ENCODE assay signal across 24 cellular contexts in genomic region chr10:21238044-21238443, GRCh38.
"Had no signal": no experiment of that assay in that cellular context is flagged by ENCODE, and none has a peak within 500 bp of the region (broad histone marks: within the 10 kb centered on the region; RNA-seq: fewer than 3 reads in every experiment).

No MANE protein-coding gene starts in this region.

- H3K4me3 ChIP-seq: breast epithelium, colonic mucosa, esophagus squamous epithelium, gastrocnemius medialis, ovary, psoas muscle, stomach, suprapubic skin, tibial nerve had no signal

- DNase-seq: activated CD4-positive, alpha-beta memory T cell treated with anti-CD3 and anti-CD28 coated beads, Interleukin-2, amount 10 ng/mL, durations not matched to agents 7 days and 5 days; activated CD4-positive, alpha-beta T cell treated with anti-CD3 and anti-CD28 coated beads for 48 hours; activated CD4-positive, CD25-positive, alpha-beta regulatory T cell; activated effector memory CD4-positive, alpha-beta T cell treated with Interleukin-2 at 50 U/mL for 16 hours; activated naive CD4-positive, alpha-beta T cell treated with anti-CD3 and anti-CD28 coated beads for 36 hours; activated naive CD8-positive, alpha-beta T cell treated with anti-CD3 and anti-CD28 coated beads, Interleukin-2, amount 10 ng/mL, durations not matched to agents 7 days and 5 days; activated T-cell treated with anti-CD3 and anti-CD28 coated beads, Interleukin-2, amount 50 U/mL, for 72 hours; amniotic stem cell; colonic mucosa; esophagus squamous epithelium; gastrocnemius medialis; hippocampal formation; kidney glomerular epithelial cell; left ventricle myocardium superior; mammary epithelial cell; midbrain; ovary; psoas muscle; right cardiac atrium; stomach had no signal

- FAIRE-seq: urothelium cell line had no signal

- H3K27me3 ChIP-seq: breast epithelium, colonic mucosa, esophagus squamous epithelium, gastrocnemius medialis, ovary, stomach, suprapubic skin, tibial nerve had no signal

- H3K36me3 ChIP-seq: breast epithelium, colonic mucosa, esophagus squamous epithelium, gastrocnemius medialis, ovary, stomach, suprapubic skin, tibial nerve had no signal
